ENCODE assay signal across 1 cellular context in genomic region chr9:123109540-123110279, GRCh38.
TF ChIP-seq lines count a peak whose summit lies in the region.

No MANE protein-coding gene starts in this region.

TF ChIP-seq in HepG2, 621 proteins besides CTCF, POLR2A, EP300 and RAD21 (continued from another document and continues in another):
- TF ChIP-seq ARID4A (CRISPR knock-in tag; IDR thresholded peaks at IDR 0.05; ENCODE audit: borderline replicate concordance) (peak; percentile 35; the same call in 1 of the 2 replicates), SIX4 (CRISPR knock-in tag; IDR thresholded peaks at IDR 0.05) (no peak), ZUFSP (CRISPR knock-in tag; IDR thresholded peaks at IDR 0.05; ENCODE audit: borderline replicate concordance) (no peak), PAXIP1 (CRISPR knock-in tag; conservative IDR thresholded peaks at IDR 0.05) (peak; percentile 66), SALL1 (CRISPR knock-in tag; IDR thresholded peaks at IDR 0.05) (peak; percentile 94), ZNF24 (IDR thresholded peaks at IDR 0.05) (no peak), IRF2 (CRISPR knock-in tag; IDR thresholded peaks at IDR 0.05) (0 out of 2 replicates have a peak, but pooled peaks have one; percentile 27), LCORL (IDR thresholded peaks at IDR 0.05) (no peak), LCORL (CRISPR knock-in tag; IDR thresholded peaks at IDR 0.05) (peak; percentile 63; the same call in 1 of the 2 replicates), ZBTB7B (CRISPR knock-in tag; IDR thresholded peaks at IDR 0.05) (peak; percentile 33; the same call in 1 of the 2 replicates), GZF1 (CRISPR knock-in tag; IDR thresholded peaks at IDR 0.05) (no peak), ZNF230 (CRISPR knock-in tag; IDR thresholded peaks at IDR 0.05) (no peak), ZNF609 (CRISPR knock-in tag; IDR thresholded peaks at IDR 0.05; ENCODE audit: borderline replicate concordance) (no peak), ZBTB38 (CRISPR knock-in tag; IDR thresholded peaks at IDR 0.05) (peak; percentile 62), SAP130 (CRISPR knock-in tag; IDR thresholded peaks at IDR 0.05; ENCODE audit: low read depth) (peak; percentile 77), KDM1A (CRISPR knock-in tag; IDR thresholded peaks at IDR 0.05) (0 out of 2 replicates have a peak, but pooled peaks have one; percentile 43), ATF1 (CRISPR knock-in tag; IDR thresholded peaks at IDR 0.05) (no peak), NCOA2 (CRISPR knock-in tag; IDR thresholded peaks at IDR 0.05) (peak; percentile 41; the same call in 1 of the 2 replicates), HDAC2 (CRISPR knock-in tag; IDR thresholded peaks at IDR 0.05) (peak; percentile 67), ZNF326 (CRISPR knock-in tag; IDR thresholded peaks at IDR 0.05; ENCODE audit: borderline replicate concordance) (no peak), ARID3A (IDR thresholded peaks at IDR 0.05; ENCODE audit: low read depth, low read length) (peak; percentile 28; the same call in 1 of the 2 replicates), IKZF1 (IDR thresholded peaks at IDR 0.05) (no peak), HNF4A (CRISPR knock-in tag; IDR thresholded peaks at IDR 0.05) (peak; percentile 93), DMAP1 (CRISPR knock-in tag; IDR thresholded peaks at IDR 0.05) (0 out of 2 replicates have a peak, but pooled peaks have one; percentile 21), MYC (CRISPR knock-in tag; IDR thresholded peaks at IDR 0.05; ENCODE audit: borderline replicate concordance) (peak; percentile 69), ZNF510 (CRISPR knock-in tag; IDR thresholded peaks at IDR 0.05; ENCODE audit: low read depth) (no peak), ZNF614 (CRISPR knock-in tag; IDR thresholded peaks at IDR 0.05; ENCODE audit: borderline replicate concordance) (peak; percentile 74; the same call in 1 of the 2 replicates), XRCC5 (optimal IDR thresholded peaks at IDR 0.05; ENCODE audit: low read length) (no peak), HINFP (CRISPR knock-in tag; IDR thresholded peaks at IDR 0.05; ENCODE audit: low read depth) (0 out of 2 replicates have a peak, but pooled peaks have one; percentile 27), SP140L (CRISPR knock-in tag; IDR thresholded peaks at IDR 0.05; ENCODE audit: borderline replicate concordance) (no peak), MLX (CRISPR knock-in tag; IDR thresholded peaks at IDR 0.05) (peak; percentile 71), GLMP (CRISPR knock-in tag; IDR thresholded peaks at IDR 0.05; ENCODE audit: borderline replicate concordance) (no peak), ZMYM3 (CRISPR knock-in tag; IDR thresholded peaks at IDR 0.05) (peak; percentile 56; the same call in 1 of the 2 replicates), REPIN1 (CRISPR knock-in tag; IDR thresholded peaks at IDR 0.05; ENCODE audit: borderline replicate concordance, low read depth) (no peak), NR2F6 (IDR thresholded peaks at IDR 0.05) (0 out of 2 replicates have a peak, but pooled peaks have one; percentile 9), NR2F6 (CRISPR knock-in tag; IDR thresholded peaks at IDR 0.05) (peak; percentile 52; the same call in 1 of the 2 replicates)
